Comparison of ENCODE assay signal across 29 cellular contexts in the genomic region with DNA sequence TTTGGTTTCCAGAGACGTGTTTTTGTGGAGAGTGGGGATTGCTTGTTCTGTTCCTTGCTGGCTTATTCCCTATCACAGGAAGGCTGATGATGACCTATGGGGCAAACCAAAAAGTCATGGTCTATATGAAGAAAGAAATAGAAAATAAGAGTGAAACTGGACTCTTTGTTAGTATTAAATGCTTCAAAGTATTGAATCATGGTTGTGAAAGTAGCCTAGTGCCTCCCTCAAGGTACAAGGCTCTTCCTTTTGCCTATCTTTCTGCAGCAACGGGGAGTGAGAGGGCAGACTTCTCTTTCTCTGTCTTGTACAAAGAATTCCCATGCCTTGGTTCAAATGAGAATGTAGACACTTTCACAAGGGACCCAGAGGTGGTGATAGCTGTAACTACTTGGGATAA.
"Had no signal": no experiment of that assay in that cellular context is flagged by ENCODE, and none has a peak within 500 bp of the region (broad histone marks: within the 10 kb centered on the region; RNA-seq: fewer than 3 reads in every experiment).

No MANE protein-coding gene starts in this region.

- H3K9me3 ChIP-seq: adrenal gland, body of pancreas had no signal

- H3K4me3 ChIP-seq: adrenal gland, body of pancreas had no signal

- H3K27ac ChIP-seq: adrenal gland, body of pancreas, WERI-Rb-1 had no signal

- ATAC-seq: activated CD4-positive, CD25-positive, alpha-beta regulatory T cell treated with anti-CD3 and anti-CD28 coated beads, Interleukin-2, amount 50 U/mL, for 24 hours; activated CD8-positive, alpha-beta T cell treated with anti-CD3 and anti-CD28 coated beads for 36 hours; activated naive CD8-positive, alpha-beta T cell treated with anti-CD3 and anti-CD28 coated beads, Interleukin-2, amount 50 U/mL, for 24 hours; activated T-cell treated with anti-CD3 and anti-CD28 coated beads, Interleukin-2, amount 50 U/mL, for 4 hours; body of pancreas; esophagus mucosa; T-helper 17 cell had no signal

- H3K4me1 Mint-ChIP-seq: activated B cell treated with CpG ODN at 0.5 μM for 24 hours; activated naive CD4-positive, alpha-beta T cell treated with anti-CD3 and anti-CD28 coated beads, Interleukin-2, amount 50 U/mL, for 24 hours; activated naive CD8-positive, alpha-beta T cell treated with anti-CD3 and anti-CD28 coated beads, Interleukin-2, amount 50 U/mL, for 24 hours; T-helper 17 cell had no signal

- H3K4me1 ChIP-seq: adrenal gland, body of pancreas had no signal

- H3K27me3 Mint-ChIP-seq: activated B cell treated with CpG ODN at 0.5 μM for 24 hours; activated CD8-positive, alpha-beta T cell treated with anti-CD3 and anti-CD28 coated beads for 36 hours; activated naive CD4-positive, alpha-beta T cell treated with anti-CD3 and anti-CD28 coated beads, Interleukin-2, amount 50 U/mL, for 24 hours; activated naive CD8-positive, alpha-beta T cell treated with anti-CD3 and anti-CD28 coated beads for 36 hours; activated naive CD8-positive, alpha-beta T cell treated with anti-CD3 and anti-CD28 coated beads, Interleukin-2, amount 50 U/mL, for 24 hours; T-helper 17 cell had no signal

- H3K4me3 Mint-ChIP-seq: activated B cell treated with CpG ODN at 0.5 μM for 24 hours; activated CD8-positive, alpha-beta T cell treated with anti-CD3 and anti-CD28 coated beads for 36 hours; activated naive CD4-positive, alpha-beta T cell treated with anti-CD3 and anti-CD28 coated beads for 36 hours; activated naive CD4-positive, alpha-beta T cell treated with anti-CD3 and anti-CD28 coated beads, Interleukin-2, amount 50 U/mL, for 24 hours; activated naive CD8-positive, alpha-beta T cell treated with anti-CD3 and anti-CD28 coated beads for 36 hours; activated naive CD8-positive, alpha-beta T cell treated with anti-CD3 and anti-CD28 coated beads, Interleukin-2, amount 50 U/mL, for 24 hours; activated T-cell treated with anti-CD3 and anti-CD28 coated beads, Interleukin-2, amount 50 U/mL, for 4 hours; T-helper 17 cell; T-helper 2 cell treated with Interferon-gamma antibody and Interleukin-4, amounts not matched to agents 5 μg/mL and 100 μg/mL, for 36 hours had no signal

- H3K27me3 ChIP-seq: adrenal gland, body of pancreas had no signal

- H3K9me3 Mint-ChIP-seq: activated B cell treated with CpG ODN at 0.5 μM for 24 hours; activated CD8-positive, alpha-beta T cell treated with anti-CD3 and anti-CD28 coated beads for 36 hours; activated naive CD4-positive, alpha-beta T cell treated with anti-CD3 and anti-CD28 coated beads for 36 hours; activated naive CD4-positive, alpha-beta T cell treated with anti-CD3 and anti-CD28 coated beads, Interleukin-2, amount 50 U/mL, for 24 hours; activated naive CD8-positive, alpha-beta T cell treated with anti-CD3 and anti-CD28 coated beads for 36 hours; activated naive CD8-positive, alpha-beta T cell treated with anti-CD3 and anti-CD28 coated beads, Interleukin-2, amount 50 U/mL, for 24 hours; activated T-cell treated with anti-CD3 and anti-CD28 coated beads, Interleukin-2, amount 50 U/mL, for 4 hours; activated T-helper 2 cell treated with anti-CD3 and anti-CD28 coated beads, Interferon-gamma antibody, Interleukin-2, Interleukin-4, amounts not matched to agents 10 μg/mL and 5 μg/mL and 100 μg/mL, durations not matched to agents 14 hours and 24 hours and 36 hours; T-helper 2 cell treated with Interferon-gamma antibody and Interleukin-4, amounts not matched to agents 5 μg/mL and 100 μg/mL, for 36 hours had no signal

- DNase-seq: activated B cell treated with CpG ODN at 0.5 μM for 24 hours; activated CD4-positive, alpha-beta T cell treated with anti-CD3 and anti-CD28 coated beads for 48 hours; activated CD4-positive, alpha-beta T cell treated with anti-CD3 and anti-CD28 coated beads, Interleukin-2, amount 50 U/mL, for 1 hour; activated CD4-positive, alpha-beta T cell treated with anti-CD3 and anti-CD28 coated beads, Interleukin-2, amount 50 U/mL, for 48 hours; activated CD8-positive, alpha-beta memory T cell treated with anti-CD3 and anti-CD28 coated beads for 24 hours; activated CD8-positive, alpha-beta T cell treated with anti-CD3 and anti-CD28 coated beads for 36 hours; activated effector memory CD4-positive, alpha-beta T cell treated with anti-CD3 and anti-CD28 coated beads, Interleukin-2, amount 50 U/mL, for 16 hours; activated naive CD4-positive, alpha-beta T cell treated with anti-CD3 and anti-CD28 coated beads for 36 hours; activated naive CD8-positive, alpha-beta T cell treated with anti-CD3 and anti-CD28 coated beads for 36 hours; activated naive CD8-positive, alpha-beta T cell treated with anti-CD3 and anti-CD28 coated beads, Interleukin-2, amount 50 U/mL, for 24 hours; activated T-cell treated with anti-CD3 and anti-CD28 coated beads, Interleukin-2, amount 50 U/mL, for 4 hours; amygdala; aorta; body of pancreas; caudate nucleus; effector CD8-positive, alpha-beta T cell; foreskin fibroblast; T-helper 1 cell; T-helper 17 cell; T1000; WERI-Rb-1 had no signal

- H3K36me3 ChIP-seq: WERI-Rb-1 had no signal

- H3K27ac Mint-ChIP-seq: activated B cell treated with CpG ODN at 0.5 μM for 24 hours; activated CD8-positive, alpha-beta T cell treated with anti-CD3 and anti-CD28 coated beads for 36 hours; activated naive CD4-positive, alpha-beta T cell treated with anti-CD3 and anti-CD28 coated beads for 36 hours; activated naive CD4-positive, alpha-beta T cell treated with anti-CD3 and anti-CD28 coated beads, Interleukin-2, amount 50 U/mL, for 24 hours; activated naive CD8-positive, alpha-beta T cell treated with anti-CD3 and anti-CD28 coated beads for 36 hours; activated naive CD8-positive, alpha-beta T cell treated with anti-CD3 and anti-CD28 coated beads, Interleukin-2, amount 50 U/mL, for 24 hours; activated T-helper 2 cell treated with anti-CD3 and anti-CD28 coated beads, Interferon-gamma antibody, Interleukin-2, Interleukin-4, amounts not matched to agents 10 μg/mL and 5 μg/mL and 100 μg/mL, durations not matched to agents 14 hours and 24 hours and 36 hours; T-helper 17 cell; T-helper 2 cell treated with Interferon-gamma antibody and Interleukin-4, amounts not matched to agents 5 μg/mL and 100 μg/mL, for 36 hours had no signal

- FAIRE-seq: colon, frontal cortex had no signal
